8 cellular contexts compared by ENCODE assay signal in genomic region chr17:61926831-61927210, GRCh38. TPM values are rescaled to one million over a fixed set of nuclear protein-coding genes. Genes with fewer than 3 reads are reported as not detected.
DNase-seq lines count a peak whose midpoint lies in the region; ATAC-seq, FAIRE-seq and TF ChIP-seq lines count a peak whose summit lies in the region.

No MANE protein-coding gene starts in this region.

- H2BK120ac ChIP-seq in H1 (replicated peaks; ENCODE audit: low read depth, low read length) = no peak overlapping the region

- TF ChIP-seq CTCF in MM.1S (IDR thresholded peaks at IDR 0.05; ENCODE audit: low read length) = no peak
- TF ChIP-seq CTCF in H1 (IDR thresholded peaks at IDR 0.05; ENCODE audit: control extremely low read depth in 1 of 3, insufficient read depth in 1 of 3, low read depth in 1 of 3, low read length in 3 of 3) = no peak
- no peak for TF ChIP-seq CTCF in nephron (IDR thresholded peaks at IDR 0.05; ENCODE audit: unreplicated experiment in 3 of 3)

- 70% methylated on average over 4 of the region's 4 CpGs; no CpG with 5 or more reads in 1 of the 2 experiments for WGBS in H1 (ENCODE audit: extremely low coverage in 1 of 2, insufficient coverage in 1 of 2, insufficient read length in 1 of 2, insufficient replicate concordance in 2 of 2, low coverage in 1 of 2, low lambda C conversion rate in 2 of 2, missing lambda C conversion rate in 1 of 2), 2 experiments

- H3K36me3 ChIP-seq in MM.1S (replicated peaks; ENCODE audit: insufficient read depth, low read length) (no peaks in the 10 kb centered on the region; the same call in none of the 2 replicates), H1 (ENCODE audit: control insufficient read depth in 2 of 4, insufficient read depth in 4 of 4, low read length in 3 of 4) (peaks cover 0 to 15% (median 10%) of the 10 kb centered on the region in 4 experiments; a peak in 4 of 8 replicates)

- CTCF ChIA-PET in H1 (lab: Charles Lee; ENCODE audit: partially characterized antibody) = interaction anchor here (0.7 kb wide), 1 partner anchor 183 kb away, joined by 3 read pairs; no protein-coding TSS in a partner anchor

- peaks cover 5% of the 10 kb centered on the region; the same call in 1 of the 2 replicates for H3K23me2 ChIP-seq in H1 (ENCODE audit: low read depth, low read length)

- DNase-seq in EH (ENCODE audit: low read depth) (peak; percentile 51), MM.1S (no peak), H1 (ENCODE audit: low read depth in 1 of 2, low spot score in 2 of 2) (no peak), NCI-H146 (lab: John Stamatoyannopoulos, UW) (no peak), OCI-M2 (lab: John Stamatoyannopoulos, UW; ENCODE audit: unreplicated experiment) (no peak)

- H3K4me1 ChIP-seq in MM.1S (ENCODE audit: low read length) (peaks cover 9% of the 10 kb centered on the region), H1 (replicated peaks in 1 of 4; ENCODE audit: control insufficient read depth in 3 of 4, insufficient read depth in 4 of 4, low read length in 3 of 4) (peaks cover 0 to 7% (median under 1%) of the 10 kb centered on the region in 4 experiments; a peak in 3 of 7 replicates)

- H4K5ac ChIP-seq in H1 (ENCODE audit: insufficient read length, low read depth, low read length) = no peak overlapping the region

- peaks cover 11% of the 10 kb centered on the region for H3F3A ChIP-seq in MM.1S (ENCODE audit: insufficient read depth, low read length)

- no peak overlapping the region for H2BK20ac ChIP-seq in H1 (ENCODE audit: low read length)

- TF ChIP-seq POLR2A in H1 (IDR thresholded peaks at IDR 0.05; ENCODE audit: control extremely low read depth in 1 of 2, low read depth in 2 of 2, low read length in 2 of 2) = no peak

- peak overlapping the region; percentile 68 for H2AFZ ChIP-seq in MM.1S (ENCODE audit: low read length)
- peak overlapping the region; percentile 94 for H2AFZ ChIP-seq in H1 (ENCODE audit: low read length)

- no peak for FAIRE-seq in H1 (lab: Jason Lieb, UNC)

- H2BK15ac ChIP-seq in H1 (ENCODE audit: low read length) = no peak overlapping the region

- no peak overlapping the region for H4K8ac ChIP-seq in H1 (ENCODE audit: extremely low read depth, insufficient read depth, low read length)

- H3K14ac ChIP-seq in H1 (ENCODE audit: insufficient read length) = no peak overlapping the region

- no peak for ATAC-seq in HG02610 (IDR thresholded peaks at IDR 0.05; ENCODE audit: unreplicated experiment)
- ATAC-seq in HG03139 (IDR thresholded peaks at IDR 0.05; ENCODE audit: unreplicated experiment) = no peak

- 0 out of 2 replicates have a peak overlapping the region, but pooled peaks have one; percentile 9 for H3K18ac ChIP-seq in H1 (ENCODE audit: extremely low read depth, low read length)

- H3K23ac ChIP-seq in H1 (ENCODE audit: insufficient read length) = no peak overlapping the region

- H3K27me3 ChIP-seq in MM.1S (replicated peaks; ENCODE audit: insufficient read depth, low read length) (no peaks in the 10 kb centered on the region), H1 (replicated peaks in 1 of 4; ENCODE audit: control insufficient read depth in 3 of 4, extremely low read depth in 1 of 4, insufficient read depth in 3 of 4, low read length in 3 of 4) (no peaks in the 10 kb centered on the region)

- H3K4ac ChIP-seq in H1 (replicated peaks; ENCODE audit: insufficient read length, low read depth, low read length) = no peak overlapping the region

- H3K79me1 ChIP-seq in H1 (ENCODE audit: low read depth, low read length) = no peaks in the 10 kb centered on the region

- POLR2A ChIA-PET in H1 (lab: Charles Lee; ENCODE audit: partially characterized antibody) = no interaction called here

- peak overlapping the region; percentile 89 for H3K4me3 ChIP-seq in MM.1S (ENCODE audit: low read length)
- peak overlapping the region; percentile 80 to 98 (median 96) for H3K4me3 ChIP-seq in H1 (ENCODE audit: extremely low read depth in 1 of 4, insufficient read depth in 2 of 4, low read depth in 3 of 4, low read length in 4 of 4)

- H3K9ac ChIP-seq in MM.1S (ENCODE audit: low read length) (peak overlapping the region; percentile 88), H1 (replicated peaks in 1 of 4; ENCODE audit: extremely low read depth in 1 of 4, low read depth in 3 of 4, low read length in 3 of 4) (peak overlapping the region; percentile 83 to 97 (median 96))

- TF ChIP-seq EP300 in H1 (IDR thresholded peaks at IDR 0.05; ENCODE audit: borderline replicate concordance in 1 of 2, low read depth in 2 of 2, low read length in 2 of 2) = no peak

- H3K27ac ChIP-seq in MM.1S (ENCODE audit: low read length) (peak overlapping the region; percentile 68; the same call in 1 of the 2 replicates), H1 (ENCODE audit: low read depth, low read length) (peak overlapping the region; percentile 85)

- no peak overlapping the region for H2BK12ac ChIP-seq in H1 (ENCODE audit: low read depth, low read length)

- peaks cover 23% of the 10 kb centered on the region for H3K36me3 Mint-ChIP-seq in nephron (ENCODE audit: low read depth)

- no peaks in the 10 kb centered on the region for H3K9me3 ChIP-seq in MM.1S (replicated peaks; ENCODE audit: insufficient read depth, low read length)
- H3K9me3 ChIP-seq in H1 (ENCODE audit: insufficient read depth in 2 of 2, low read depth in 1 of 2, low read length in 1 of 2) = no peaks in the 10 kb centered on the region

- no peaks in the 10 kb centered on the region for H3K9me2 ChIP-seq in MM.1S (replicated peaks; ENCODE audit: insufficient read depth, low read length)

- H3K79me2 ChIP-seq in MM.1S (ENCODE audit: low read length) (peaks cover 14% of the 10 kb centered on the region), H1 (ENCODE audit: control insufficient read depth in 1 of 2, insufficient read depth in 2 of 2, low read length in 2 of 2) (peaks cover 0 to 13% of the 10 kb centered on the region in 2 experiments; a peak in 1 of 4 replicates)

- H3K56ac ChIP-seq in H1 (replicated peaks; ENCODE audit: insufficient read length, low read depth, low read length) = no peak overlapping the region

- H3K4me3 Mint-ChIP-seq in nephron = peak overlapping the region; percentile 90 to 94 (median 94)

- no peak overlapping the region; the same call in 1 of the 2 replicates for H2BK5ac ChIP-seq in H1 (ENCODE audit: low read depth, low read length)

- no peak for TF ChIP-seq RAD21 in H1 (IDR thresholded peaks at IDR 0.05 in 1 of 2, conservative IDR thresholded peaks at IDR 0.05 in 1 of 2; ENCODE audit: low read depth in 2 of 2, low read length in 2 of 2)

- no peaks in the 10 kb centered on the region for H3K27me3 Mint-ChIP-seq in nephron (ENCODE audit: low read depth)

- H2AK5ac ChIP-seq in H1 (ENCODE audit: low read depth, low read length) = no peak overlapping the region

- H3K27ac Mint-ChIP-seq in nephron = peak overlapping the region; percentile 94 to 97 (median 96)

- H3K9me3 Mint-ChIP-seq in nephron = no peaks in the 10 kb centered on the region

- H4K20me1 ChIP-seq in MM.1S (ENCODE audit: insufficient read depth, low read length) = no peaks in the 10 kb centered on the region
- peaks cover 0 to 2% of the 10 kb centered on the region in 2 experiments for H4K20me1 ChIP-seq in H1 (replicated peaks in 1 of 2; ENCODE audit: control insufficient read depth in 1 of 2, insufficient read depth in 2 of 2, low read length in 2 of 2)

- H3K4me2 ChIP-seq in MM.1S (ENCODE audit: low read depth, low read length) = peak overlapping the region; percentile 96
- H3K4me2 ChIP-seq in H1 (ENCODE audit: insufficient read depth in 1 of 2, low read depth in 2 of 2, low read length in 2 of 2) = peak overlapping the region; percentile 95 to 98

- peaks cover 16% of the 10 kb centered on the region for H3K4me1 Mint-ChIP-seq in nephron

- no peak overlapping the region for H4K91ac ChIP-seq in H1 (replicated peaks; ENCODE audit: insufficient read length, low read length)

TF ChIP-seq in H1, 55 proteins besides CTCF, POLR2A, EP300 and RAD21:
- no peak for TF ChIP-seq CHD2 (IDR thresholded peaks at IDR 0.05; ENCODE audit: low read length)
- TF ChIP-seq SP4 (IDR thresholded peaks at IDR 0.05; ENCODE audit: low read length) = no peak
- TF ChIP-seq SIN3A (conservative IDR thresholded peaks at IDR 0.05 in 1 of 2, IDR thresholded peaks at IDR 0.05 in 1 of 2; ENCODE audit: low read depth in 1 of 2, low read length in 2 of 2) = no peak
- no peak for TF ChIP-seq TAF7 (optimal IDR thresholded peaks at IDR 0.05; ENCODE audit: borderline replicate concordance, low read depth, low read length)
- no peak for TF ChIP-seq CEBPB (IDR thresholded peaks at IDR 0.05; ENCODE audit: low read depth, low read length)
- TF ChIP-seq TCF12 (IDR thresholded peaks at IDR 0.05; ENCODE audit: low read depth, low read length) = no peak
- no peak for TF ChIP-seq ZNF274 (IDR thresholded peaks at IDR 0.05; ENCODE audit: borderline replicate concordance, extremely low read depth, low read length)
- no peak for TF ChIP-seq ASH2L (IDR thresholded peaks at IDR 0.05; ENCODE audit: low read length)
- TF ChIP-seq HDAC6 (IDR thresholded peaks at IDR 0.05; ENCODE audit: low read depth, low read length) = no peak
- TF ChIP-seq PHF8 (conservative IDR thresholded peaks at IDR 0.05; ENCODE audit: low read depth, low read length) = no peak
- no peak for TF ChIP-seq HDAC2 (IDR thresholded peaks at IDR 0.05; ENCODE audit: borderline replicate concordance in 1 of 2, low read depth in 2 of 2, low read length in 2 of 2)
- TF ChIP-seq GTF2F1 (IDR thresholded peaks at IDR 0.05; ENCODE audit: borderline replicate concordance, low read depth, low read length) = no peak

RNA-seq across cellular contexts. Expression of gene INTS2, which starts 1.0 kb away (rescaled TPM):
- 21.8 and 21.9 TPM in 2 replicates for total RNA-seq in H1 (2021; fragmentation: NEBNext Ultra II Directional; extraction: Animal tissue kit (Norgen Biotek cat#: 25700))
- 6.3 and 9.4 TPM in 2 replicates for polyA plus RNA-seq in H1 (2011; rRNA removed)
- 9.7 TPM for polyA plus RNA-seq in H1 (2011; cell fraction: cytosol; rRNA removed)
- 6.9 TPM for polyA plus RNA-seq in H1 (2011; cell fraction: nucleus; rRNA removed)
- polyA plus RNA-seq in H1 (2012, experiment 1 of 2) = 6.8 to 13.8 TPM (median 10.4 TPM) in 4 replicates
- polyA plus RNA-seq in H1 (2012, experiment 2 of 2) = 0.47 TPM
- polyA plus RNA-seq in H1 (2013, experiment 1 of 2) = 9.4 TPM
- 9.8 TPM for polyA plus RNA-seq in H1 (2013, experiment 2 of 2)
- polyA minus RNA-seq in H1 (2011; rRNA and poly(A)+ RNA removed) = 36.1 and 49.5 TPM in 2 replicates
- polyA minus RNA-seq in H1 (2011; cell fraction: cytosol; rRNA and poly(A)+ RNA removed) = 22.3 TPM
- polyA minus RNA-seq in H1 (2011; cell fraction: nucleus; rRNA and poly(A)+ RNA removed) = 25.5 TPM
